ENCODE assay signal across 25 cellular contexts in the genomic region with DNA sequence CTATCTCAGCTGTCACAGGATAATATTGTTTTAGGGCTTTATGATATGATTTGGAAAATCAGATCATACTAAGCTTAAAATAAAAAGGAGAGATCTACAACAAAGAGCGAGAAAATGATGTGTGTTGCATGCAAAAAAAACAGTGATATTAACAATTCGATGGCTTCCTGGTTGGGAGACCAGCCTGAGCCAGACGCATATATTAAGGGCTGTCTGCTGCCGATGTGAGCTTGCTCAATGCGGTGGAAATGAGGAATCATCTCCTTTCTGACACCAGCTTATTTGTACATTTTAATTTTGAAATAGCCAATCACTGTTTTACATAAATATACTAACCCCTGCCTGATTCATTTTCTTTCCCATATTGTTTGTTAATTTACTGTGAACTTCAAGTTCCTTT.
"Had no signal": no experiment of that assay in that cellular context is flagged by ENCODE, and none has a peak within 500 bp of the region (broad histone marks: within the 10 kb centered on the region; RNA-seq: fewer than 3 reads in every experiment).

No MANE protein-coding gene starts in this region.

- H3K4me3 Mint-ChIP-seq: activated B cell treated with CpG ODN at 0.5 μM for 24 hours; activated CD4-positive, alpha-beta T cell treated with anti-CD3 and anti-CD28 coated beads for 36 hours; activated naive CD4-positive, alpha-beta T cell treated with anti-CD3 and anti-CD28 coated beads for 36 hours; activated naive CD8-positive, alpha-beta T cell treated with anti-CD3 and anti-CD28 coated beads, Interleukin-2, amount 10 ng/mL, durations not matched to agents 7 days and 5 days; naive thymus-derived CD8-positive, alpha-beta T cell; T-helper 1 cell treated with Interleukin-12 subunit alpha and Interleukin-12 subunit beta and Interleukin-4 antibody, amounts not matched to agents 30 μg/mL and 1 μg/mL, for 36 hours had no signal

- H3K36me3 Mint-ChIP-seq: activated naive CD8-positive, alpha-beta T cell treated with anti-CD3 and anti-CD28 coated beads, Interleukin-2, amount 10 ng/mL, durations not matched to agents 7 days and 5 days; naive thymus-derived CD8-positive, alpha-beta T cell had no signal

- H3K4me3 ChIP-seq: cardiac muscle cell, left lung, lung, sigmoid colon, upper lobe of right lung had no signal

- H3K27ac Mint-ChIP-seq: activated B cell treated with CpG ODN at 0.5 μM for 24 hours; activated CD4-positive, alpha-beta T cell treated with anti-CD3 and anti-CD28 coated beads for 36 hours; activated naive CD4-positive, alpha-beta T cell treated with anti-CD3 and anti-CD28 coated beads for 36 hours; activated naive CD8-positive, alpha-beta T cell treated with anti-CD3 and anti-CD28 coated beads, Interleukin-2, amount 10 ng/mL, durations not matched to agents 7 days and 5 days; naive thymus-derived CD8-positive, alpha-beta T cell; progenitor cell of endocrine pancreas; T-helper 1 cell treated with Interleukin-12 subunit alpha and Interleukin-12 subunit beta and Interleukin-4 antibody, amounts not matched to agents 30 μg/mL and 1 μg/mL, for 36 hours had no signal

- H3K4me1 Mint-ChIP-seq: activated B cell treated with CpG ODN at 0.5 μM for 24 hours; activated CD4-positive, alpha-beta T cell treated with anti-CD3 and anti-CD28 coated beads for 36 hours; activated naive CD8-positive, alpha-beta T cell treated with anti-CD3 and anti-CD28 coated beads, Interleukin-2, amount 10 ng/mL, durations not matched to agents 7 days and 5 days; naive thymus-derived CD8-positive, alpha-beta T cell had no signal

- DNase-seq: activated B cell treated with CpG ODN at 0.5 μM for 24 hours; activated CD4-positive, alpha-beta T cell treated with anti-CD3 and anti-CD28 coated beads for 36 hours; activated CD4-positive, alpha-beta T cell treated with anti-CD3 and anti-CD28 coated beads, Interleukin-2, amount 50 U/mL, for 4 hours; activated CD8-positive, alpha-beta memory T cell treated with anti-CD3 and anti-CD28 coated beads for 24 hours; activated CD8-positive, alpha-beta memory T cell treated with anti-CD3 and anti-CD28 coated beads, Interleukin-2, amount 50 U/mL, for 48 hours; activated effector memory CD4-positive, alpha-beta T cell treated with Interleukin-2 at 50 U/mL for 16 hours; activated naive CD4-positive, alpha-beta T cell treated with anti-CD3 and anti-CD28 coated beads for 36 hours; activated naive CD8-positive, alpha-beta T cell treated with anti-CD3 and anti-CD28 coated beads, Interleukin-2, amount 10 ng/mL, durations not matched to agents 7 days and 5 days; activated T-cell treated with anti-CD3 and anti-CD28 coated beads, Interleukin-2, amount 50 U/mL, for 48 hours; amniotic stem cell; cortex of kidney; erythroblast; foreskin keratinocyte; left lung; naive thymus-derived CD8-positive, alpha-beta T cell; retina; sigmoid colon; stimulated activated CD4-positive, alpha-beta T cell treated with anti-CD3 and anti-CD28 coated beads, Interleukin-2, amount 100 ng/mL, for 48 hours; stimulated activated naive CD4-positive, alpha-beta T cell treated with Interleukin-2 at 50 U/mL for 16 hours; T1000; upper lobe of right lung had no signal

- H3K27me3 Mint-ChIP-seq: activated B cell treated with CpG ODN at 0.5 μM for 24 hours; activated CD4-positive, alpha-beta T cell treated with anti-CD3 and anti-CD28 coated beads for 36 hours; activated naive CD8-positive, alpha-beta T cell treated with anti-CD3 and anti-CD28 coated beads, Interleukin-2, amount 10 ng/mL, durations not matched to agents 7 days and 5 days; progenitor cell of endocrine pancreas had no signal

- H3K4me1 ChIP-seq: left lung, upper lobe of right lung had no signal

- H3K27ac ChIP-seq: cardiac muscle cell, foreskin keratinocyte, left lung, sigmoid colon, upper lobe of right lung had no signal

- H3K36me3 ChIP-seq: cardiac muscle cell, left lung, sigmoid colon, upper lobe of right lung had no signal

- H3K9me3 ChIP-seq: left lung, sigmoid colon, upper lobe of right lung had no signal

- H3K27me3 ChIP-seq: cardiac muscle cell, foreskin keratinocyte, left lung, sigmoid colon, upper lobe of right lung had no signal

- H3K9me3 Mint-ChIP-seq: activated B cell treated with CpG ODN at 0.5 μM for 24 hours had no signal
